1 cellular context compared by ENCODE assay signal in the genomic region with DNA sequence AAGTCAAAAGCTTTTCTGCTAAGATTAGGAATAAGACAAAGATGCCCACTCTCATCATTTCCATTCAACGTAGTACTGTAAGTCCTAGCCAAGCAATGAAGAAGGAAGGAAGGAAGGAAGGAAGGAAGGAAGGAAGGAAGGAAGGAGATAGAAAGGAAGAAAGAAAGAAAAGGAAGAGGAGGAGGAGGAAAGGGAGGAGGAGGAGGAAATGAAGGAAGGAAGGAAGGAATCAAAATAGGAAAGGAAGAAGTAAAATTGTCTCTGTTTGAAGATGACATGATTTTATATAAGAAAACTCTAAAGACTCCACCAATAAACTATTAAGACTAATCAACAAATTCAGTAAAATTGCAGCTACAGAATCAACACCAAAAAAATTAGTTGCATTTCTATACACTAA.
TF ChIP-seq lines count a peak whose summit lies in the region.

No MANE protein-coding gene starts in this region.

TF ChIP-seq in HepG2, 621 proteins besides CTCF, POLR2A, EP300 and RAD21 (continued from another document):
- TF ChIP-seq, protein P1, sequence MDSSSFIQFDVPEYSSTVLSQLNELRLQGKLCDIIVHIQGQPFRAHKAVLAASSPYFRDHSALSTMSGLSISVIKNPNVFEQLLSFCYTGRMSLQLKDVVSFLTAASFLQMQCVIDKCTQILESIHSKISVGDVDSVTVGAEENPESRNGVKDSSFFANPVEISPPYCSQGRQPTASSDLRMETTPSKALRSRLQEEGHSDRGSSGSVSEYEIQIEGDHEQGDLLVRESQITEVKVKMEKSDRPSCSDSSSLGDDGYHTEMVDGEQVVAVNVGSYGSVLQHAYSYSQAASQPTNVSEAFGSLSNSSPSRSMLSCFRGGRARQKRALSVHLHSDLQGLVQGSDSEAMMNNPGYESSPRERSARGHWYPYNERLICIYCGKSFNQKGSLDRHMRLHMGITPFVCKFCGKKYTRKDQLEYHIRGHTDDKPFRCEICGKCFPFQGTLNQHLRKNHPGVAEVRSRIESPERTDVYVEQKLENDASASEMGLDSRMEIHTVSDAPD (CRISPR knock-in tag; IDR thresholded peaks at IDR 0.05) = no peak
- peak; percentile 41; the same call in 1 of the 2 replicates for TF ChIP-seq FOXP1 (IDR thresholded peaks at IDR 0.05)
- no peak for TF ChIP-seq FOXP1 (CRISPR knock-in tag; IDR thresholded peaks at IDR 0.05)
- TF ChIP-seq, protein P2, sequence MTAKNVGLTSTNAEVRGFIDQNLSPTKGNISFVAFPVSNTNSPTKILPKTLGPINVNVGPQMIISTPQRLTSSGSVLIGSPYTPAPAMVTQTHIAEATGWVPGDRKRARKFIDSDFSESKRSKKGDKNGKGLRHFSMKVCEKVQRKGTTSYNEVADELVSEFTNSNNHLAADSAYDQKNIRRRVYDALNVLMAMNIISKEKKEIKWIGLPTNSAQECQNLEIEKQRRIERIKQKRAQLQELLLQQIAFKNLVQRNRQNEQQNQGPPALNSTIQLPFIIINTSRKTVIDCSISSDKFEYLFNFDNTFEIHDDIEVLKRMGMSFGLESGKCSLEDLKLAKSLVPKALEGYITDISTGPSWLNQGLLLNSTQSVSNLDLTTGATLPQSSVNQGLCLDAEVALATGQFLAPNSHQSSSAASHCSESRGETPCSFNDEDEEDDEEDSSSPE (CRISPR knock-in tag; IDR thresholded peaks at IDR 0.05) = no peak
- TF ChIP-seq, protein P3, sequence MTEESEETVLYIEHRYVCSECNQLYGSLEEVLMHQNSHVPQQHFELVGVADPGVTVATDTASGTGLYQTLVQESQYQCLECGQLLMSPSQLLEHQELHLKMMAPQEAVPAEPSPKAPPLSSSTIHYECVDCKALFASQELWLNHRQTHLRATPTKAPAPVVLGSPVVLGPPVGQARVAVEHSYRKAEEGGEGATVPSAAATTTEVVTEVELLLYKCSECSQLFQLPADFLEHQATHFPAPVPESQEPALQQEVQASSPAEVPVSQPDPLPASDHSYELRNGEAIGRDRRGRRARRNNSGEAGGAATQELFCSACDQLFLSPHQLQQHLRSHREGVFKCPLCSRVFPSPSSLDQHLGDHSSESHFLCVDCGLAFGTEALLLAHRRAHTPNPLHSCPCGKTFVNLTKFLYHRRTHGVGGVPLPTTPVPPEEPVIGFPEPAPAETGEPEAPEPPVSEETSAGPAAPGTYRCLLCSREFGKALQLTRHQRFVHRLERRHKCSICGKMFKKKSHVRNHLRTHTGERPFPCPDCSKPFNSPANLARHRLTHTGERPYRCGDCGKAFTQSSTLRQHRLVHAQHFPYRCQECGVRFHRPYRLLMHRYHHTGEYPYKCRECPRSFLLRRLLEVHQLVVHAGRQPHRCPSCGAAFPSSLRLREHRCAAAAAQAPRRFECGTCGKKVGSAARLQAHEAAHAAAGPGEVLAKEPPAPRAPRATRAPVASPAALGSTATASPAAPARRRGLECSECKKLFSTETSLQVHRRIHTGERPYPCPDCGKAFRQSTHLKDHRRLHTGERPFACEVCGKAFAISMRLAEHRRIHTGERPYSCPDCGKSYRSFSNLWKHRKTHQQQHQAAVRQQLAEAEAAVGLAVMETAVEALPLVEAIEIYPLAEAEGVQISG (CRISPR knock-in tag; IDR thresholded peaks at IDR 0.05) = no peak
- TF ChIP-seq, protein P4, sequence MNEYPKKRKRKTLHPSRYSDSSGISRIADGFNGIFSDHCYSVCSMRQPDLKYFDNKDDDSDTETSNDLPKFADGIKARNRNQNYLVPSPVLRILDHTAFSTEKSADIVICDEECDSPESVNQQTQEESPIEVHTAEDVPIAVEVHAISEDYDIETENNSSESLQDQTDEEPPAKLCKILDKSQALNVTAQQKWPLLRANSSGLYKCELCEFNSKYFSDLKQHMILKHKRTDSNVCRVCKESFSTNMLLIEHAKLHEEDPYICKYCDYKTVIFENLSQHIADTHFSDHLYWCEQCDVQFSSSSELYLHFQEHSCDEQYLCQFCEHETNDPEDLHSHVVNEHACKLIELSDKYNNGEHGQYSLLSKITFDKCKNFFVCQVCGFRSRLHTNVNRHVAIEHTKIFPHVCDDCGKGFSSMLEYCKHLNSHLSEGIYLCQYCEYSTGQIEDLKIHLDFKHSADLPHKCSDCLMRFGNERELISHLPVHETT (CRISPR knock-in tag; conservative IDR thresholded peaks at IDR 0.05) = no peak
- TF ChIP-seq ZNF382 (CRISPR knock-in tag; IDR thresholded peaks at IDR 0.05; ENCODE audit: borderline replicate concordance) = no peak
- 0 out of 2 replicates have a peak, but pooled peaks have one; percentile 32 for TF ChIP-seq ATM (IDR thresholded peaks at IDR 0.05; ENCODE audit: borderline replicate concordance)
- no peak for TF ChIP-seq ZNF441 (CRISPR knock-in tag; IDR thresholded peaks at IDR 0.05; ENCODE audit: borderline replicate concordance)
- TF ChIP-seq, protein P5, sequence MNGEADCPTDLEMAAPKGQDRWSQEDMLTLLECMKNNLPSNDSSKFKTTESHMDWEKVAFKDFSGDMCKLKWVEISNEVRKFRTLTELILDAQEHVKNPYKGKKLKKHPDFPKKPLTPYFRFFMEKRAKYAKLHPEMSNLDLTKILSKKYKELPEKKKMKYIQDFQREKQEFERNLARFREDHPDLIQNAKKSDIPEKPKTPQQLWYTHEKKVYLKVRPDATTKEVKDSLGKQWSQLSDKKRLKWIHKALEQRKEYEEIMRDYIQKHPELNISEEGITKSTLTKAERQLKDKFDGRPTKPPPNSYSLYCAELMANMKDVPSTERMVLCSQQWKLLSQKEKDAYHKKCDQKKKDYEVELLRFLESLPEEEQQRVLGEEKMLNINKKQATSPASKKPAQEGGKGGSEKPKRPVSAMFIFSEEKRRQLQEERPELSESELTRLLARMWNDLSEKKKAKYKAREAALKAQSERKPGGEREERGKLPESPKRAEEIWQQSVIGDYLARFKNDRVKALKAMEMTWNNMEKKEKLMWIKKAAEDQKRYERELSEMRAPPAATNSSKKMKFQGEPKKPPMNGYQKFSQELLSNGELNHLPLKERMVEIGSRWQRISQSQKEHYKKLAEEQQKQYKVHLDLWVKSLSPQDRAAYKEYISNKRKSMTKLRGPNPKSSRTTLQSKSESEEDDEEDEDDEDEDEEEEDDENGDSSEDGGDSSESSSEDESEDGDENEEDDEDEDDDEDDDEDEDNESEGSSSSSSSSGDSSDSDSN (CRISPR knock-in tag; IDR thresholded peaks at IDR 0.05) = no peak
- TF ChIP-seq HNRNPUL1 (IDR thresholded peaks at IDR 0.05; ENCODE audit: low read depth, low read length) = no peak
- TF ChIP-seq, protein P6, sequence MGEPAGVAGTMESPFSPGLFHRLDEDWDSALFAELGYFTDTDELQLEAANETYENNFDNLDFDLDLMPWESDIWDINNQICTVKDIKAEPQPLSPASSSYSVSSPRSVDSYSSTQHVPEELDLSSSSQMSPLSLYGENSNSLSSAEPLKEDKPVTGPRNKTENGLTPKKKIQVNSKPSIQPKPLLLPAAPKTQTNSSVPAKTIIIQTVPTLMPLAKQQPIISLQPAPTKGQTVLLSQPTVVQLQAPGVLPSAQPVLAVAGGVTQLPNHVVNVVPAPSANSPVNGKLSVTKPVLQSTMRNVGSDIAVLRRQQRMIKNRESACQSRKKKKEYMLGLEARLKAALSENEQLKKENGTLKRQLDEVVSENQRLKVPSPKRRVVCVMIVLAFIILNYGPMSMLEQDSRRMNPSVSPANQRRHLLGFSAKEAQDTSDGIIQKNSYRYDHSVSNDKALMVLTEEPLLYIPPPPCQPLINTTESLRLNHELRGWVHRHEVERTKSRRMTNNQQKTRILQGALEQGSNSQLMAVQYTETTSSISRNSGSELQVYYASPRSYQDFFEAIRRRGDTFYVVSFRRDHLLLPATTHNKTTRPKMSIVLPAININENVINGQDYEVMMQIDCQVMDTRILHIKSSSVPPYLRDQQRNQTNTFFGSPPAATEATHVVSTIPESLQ (CRISPR knock-in tag; conservative IDR thresholded peaks at IDR 0.05) = no peak
- TF ChIP-seq CCAR2 (optimal IDR thresholded peaks at IDR 0.05; ENCODE audit: low read depth, low read length) = no peak
- TF ChIP-seq ZNF777 (CRISPR knock-in tag; IDR thresholded peaks at IDR 0.05) = no peak
- 0 out of 2 replicates have a peak, but pooled peaks have one; percentile 23 for TF ChIP-seq FOXA1 (IDR thresholded peaks at IDR 0.05)
- no peak for TF ChIP-seq FOXA1 (CRISPR knock-in tag; IDR thresholded peaks at IDR 0.05)
- TF ChIP-seq, protein P7, sequence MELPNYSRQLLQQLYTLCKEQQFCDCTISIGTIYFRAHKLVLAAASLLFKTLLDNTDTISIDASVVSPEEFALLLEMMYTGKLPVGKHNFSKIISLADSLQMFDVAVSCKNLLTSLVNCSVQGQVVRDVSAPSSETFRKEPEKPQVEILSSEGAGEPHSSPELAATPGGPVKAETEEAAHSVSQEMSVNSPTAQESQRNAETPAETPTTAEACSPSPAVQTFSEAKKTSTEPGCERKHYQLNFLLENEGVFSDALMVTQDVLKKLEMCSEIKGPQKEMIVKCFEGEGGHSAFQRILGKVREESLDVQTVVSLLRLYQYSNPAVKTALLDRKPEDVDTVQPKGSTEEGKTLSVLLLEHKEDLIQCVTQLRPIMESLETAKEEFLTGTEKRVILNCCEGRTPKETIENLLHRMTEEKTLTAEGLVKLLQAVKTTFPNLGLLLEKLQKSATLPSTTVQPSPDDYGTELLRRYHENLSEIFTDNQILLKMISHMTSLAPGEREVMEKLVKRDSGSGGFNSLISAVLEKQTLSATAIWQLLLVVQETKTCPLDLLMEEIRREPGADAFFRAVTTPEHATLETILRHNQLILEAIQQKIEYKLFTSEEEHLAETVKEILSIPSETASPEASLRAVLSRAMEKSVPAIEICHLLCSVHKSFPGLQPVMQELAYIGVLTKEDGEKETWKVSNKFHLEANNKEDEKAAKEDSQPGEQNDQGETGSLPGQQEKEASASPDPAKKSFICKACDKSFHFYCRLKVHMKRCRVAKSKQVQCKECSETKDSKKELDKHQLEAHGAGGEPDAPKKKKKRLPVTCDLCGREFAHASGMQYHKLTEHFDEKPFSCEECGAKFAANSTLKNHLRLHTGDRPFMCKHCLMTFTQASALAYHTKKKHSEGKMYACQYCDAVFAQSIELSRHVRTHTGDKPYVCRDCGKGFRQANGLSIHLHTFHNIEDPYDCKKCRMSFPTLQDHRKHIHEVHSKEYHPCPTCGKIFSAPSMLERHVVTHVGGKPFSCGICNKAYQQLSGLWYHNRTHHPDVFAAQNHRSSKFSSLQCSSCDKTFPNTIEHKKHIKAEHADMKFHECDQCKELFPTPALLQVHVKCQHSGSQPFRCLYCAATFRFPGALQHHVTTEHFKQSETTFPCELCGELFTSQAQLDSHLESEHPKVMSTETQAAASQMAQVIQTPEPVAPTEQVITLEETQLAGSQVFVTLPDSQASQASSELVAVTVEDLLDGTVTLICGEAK (IDR thresholded peaks at IDR 0.05) = peak; percentile 22; the same call in 1 of the 2 replicates
- TF ChIP-seq, protein P7 (CRISPR knock-in tag; IDR thresholded peaks at IDR 0.05) = no peak
- TF ChIP-seq, protein P8, sequence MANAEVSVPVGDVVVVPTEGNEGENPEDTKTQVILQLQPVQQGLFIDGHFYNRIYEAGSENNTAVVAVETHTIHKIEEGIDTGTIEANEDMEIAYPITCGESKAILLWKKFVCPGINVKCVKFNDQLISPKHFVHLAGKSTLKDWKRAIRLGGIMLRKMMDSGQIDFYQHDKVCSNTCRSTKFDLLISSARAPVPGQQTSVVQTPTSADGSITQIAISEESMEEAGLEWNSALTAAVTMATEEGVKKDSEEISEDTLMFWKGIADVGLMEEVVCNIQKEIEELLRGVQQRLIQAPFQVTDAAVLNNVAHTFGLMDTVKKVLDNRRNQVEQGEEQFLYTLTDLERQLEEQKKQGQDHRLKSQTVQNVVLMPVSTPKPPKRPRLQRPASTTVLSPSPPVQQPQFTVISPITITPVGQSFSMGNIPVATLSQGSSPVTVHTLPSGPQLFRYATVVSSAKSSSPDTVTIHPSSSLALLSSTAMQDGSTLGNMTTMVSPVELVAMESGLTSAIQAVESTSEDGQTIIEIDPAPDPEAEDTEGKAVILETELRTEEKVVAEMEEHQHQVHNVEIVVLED (CRISPR knock-in tag; IDR thresholded peaks at IDR 0.05; ENCODE audit: borderline replicate concordance) = no peak
- TF ChIP-seq SALL2 (CRISPR knock-in tag; IDR thresholded peaks at IDR 0.05) = no peak
- TF ChIP-seq STAG1 (CRISPR knock-in tag; IDR thresholded peaks at IDR 0.05) = no peak
- TF ChIP-seq, protein P9, sequence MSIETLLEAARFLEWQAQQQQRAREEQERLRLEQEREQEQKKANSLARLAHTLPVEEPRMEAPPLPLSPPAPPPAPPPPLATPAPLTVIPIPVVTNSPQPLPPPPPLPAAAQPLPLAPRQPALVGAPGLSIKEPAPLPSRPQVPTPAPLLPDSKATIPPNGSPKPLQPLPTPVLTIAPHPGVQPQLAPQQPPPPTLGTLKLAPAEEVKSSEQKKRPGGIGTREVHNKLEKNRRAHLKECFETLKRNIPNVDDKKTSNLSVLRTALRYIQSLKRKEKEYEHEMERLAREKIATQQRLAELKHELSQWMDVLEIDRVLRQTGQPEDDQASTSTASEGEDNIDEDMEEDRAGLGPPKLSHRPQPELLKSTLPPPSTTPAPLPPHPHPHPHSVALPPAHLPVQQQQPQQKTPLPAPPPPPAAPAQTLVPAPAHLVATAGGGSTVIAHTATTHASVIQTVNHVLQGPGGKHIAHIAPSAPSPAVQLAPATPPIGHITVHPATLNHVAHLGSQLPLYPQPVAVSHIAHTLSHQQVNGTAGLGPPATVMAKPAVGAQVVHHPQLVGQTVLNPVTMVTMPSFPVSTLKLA (IDR thresholded peaks at IDR 0.05) = no peak
